Comparison of ENCODE assay signal across 32 cellular contexts in genomic region chr7:98656899-98657298, GRCh38. TPM values are rescaled to one million over a fixed set of nuclear protein-coding genes. Genes with fewer than 3 reads are reported as not detected.
"Had no signal": no experiment of that assay in that cellular context is flagged by ENCODE, and none has a peak within 500 bp of the region (broad histone marks: within the 10 kb centered on the region; RNA-seq: fewer than 3 reads in every experiment).

No MANE protein-coding gene starts in this region.

- ATAC-seq: activated naive CD4-positive, alpha-beta T cell treated with anti-CD3 and anti-CD28 coated beads, Interleukin-2, amount 50 U/mL, for 72 hours; activated naive CD8-positive, alpha-beta T cell treated with anti-CD3 and anti-CD28 coated beads, Interleukin-2, amount 50 U/mL, for 24 hours; activated T-cell treated with anti-CD3 and anti-CD28 coated beads, Interleukin-2, amount 50 U/mL, for 4 hours; activated T-cell treated with anti-CD3 and anti-CD28 coated beads, Interleukin-2, amount 50 U/mL, for 72 hours; activated T-helper 17 cell treated with anti-CD3 and anti-CD28 coated beads, Interleukin-2, amount 50 U/mL, for 72 hours; body of pancreas had no signal

- FAIRE-seq: astrocyte, bronchial epithelial cell had no signal

- H3K36me3 ChIP-seq: adrenal gland, ascending aorta, brain microvascular endothelial cell, breast epithelium, cardiac muscle cell had no signal

- H3K27ac ChIP-seq: adrenal gland, ascending aorta, body of pancreas, brain microvascular endothelial cell, breast epithelium, cardiac muscle cell had no signal

- H3K4me3 ChIP-seq: adrenal gland, ascending aorta, body of pancreas, breast epithelium, cardiac muscle cell had no signal

- H3K4me1 ChIP-seq: adrenal gland, ascending aorta, body of pancreas, breast epithelium had no signal

- DNase-seq: activated effector memory CD4-positive, alpha-beta T cell treated with anti-CD3 and anti-CD28 coated beads, Interleukin-2, amount 50 U/mL, for 16 hours; activated effector memory CD4-positive, alpha-beta T cell treated with Interleukin-2 at 50 U/mL for 16 hours; activated gamma-delta T cell; activated gamma-delta T cell treated with Interleukin-2 at 50 U/mL for 16 hours; activated naive CD4-positive, alpha-beta T cell; activated naive CD4-positive, alpha-beta T cell treated with anti-CD3 and anti-CD28 coated beads for 36 hours; activated naive CD4-positive, alpha-beta T cell treated with anti-CD3 and anti-CD28 coated beads, Interleukin-2, amount 10 ng/mL, durations not matched to agents 7 days and 5 days; activated naive CD4-positive, alpha-beta T cell treated with anti-CD3 and anti-CD28 coated beads, Interleukin-2, amount 50 U/mL, for 16 hours; activated naive CD4-positive, alpha-beta T cell treated with Interleukin-2 at 50 U/mL for 16 hours; activated naive CD8-positive, alpha-beta T cell treated with anti-CD3 and anti-CD28 coated beads for 36 hours; activated naive CD8-positive, alpha-beta T cell treated with anti-CD3 and anti-CD28 coated beads, Interleukin-2, amount 10 ng/mL, durations not matched to agents 7 days and 5 days; activated naive CD8-positive, alpha-beta T cell treated with anti-CD3 and anti-CD28 coated beads, Interleukin-2, amount 50 U/mL, for 24 hours; activated T-cell treated with anti-CD3 and anti-CD28 coated beads, Interleukin-2, amount 50 U/mL, for 24 hours; activated T-cell treated with anti-CD3 and anti-CD28 coated beads, Interleukin-2, amount 50 U/mL, for 4 hours; activated T-cell treated with anti-CD3 and anti-CD28 coated beads, Interleukin-2, amount 50 U/mL, for 48 hours; activated T-cell treated with anti-CD3 and anti-CD28 coated beads, Interleukin-2, amount 50 U/mL, for 72 hours; adrenal gland; amniotic stem cell; amygdala; anterior cingulate cortex; body of pancreas; brain microvascular endothelial cell; caudate nucleus; central memory CD4-positive, alpha-beta T cell; cerebellar nuclear complex had no signal

- H3K9me3 ChIP-seq: adrenal gland, ascending aorta, body of pancreas had no signal

- H3K27me3 ChIP-seq: adrenal gland, ascending aorta, body of pancreas, brain microvascular endothelial cell, breast epithelium, cardiac muscle cell had no signal

RNA-seq across cellular contexts. Expression of gene NPTX2, which starts 39.8 kb away (rescaled TPM):
- total RNA-seq: activated naive CD4-positive, alpha-beta T cell treated with anti-CD3 and anti-CD28 coated beads for 36 hours; activated naive CD4-positive, alpha-beta T cell treated with anti-CD3 and anti-CD28 coated beads, Interleukin-2, amount 50 U/mL, for 72 hours; activated naive CD8-positive, alpha-beta T cell treated with anti-CD3 and anti-CD28 coated beads for 36 hours; activated naive CD8-positive, alpha-beta T cell treated with anti-CD3 and anti-CD28 coated beads, Interleukin-2, amount 10 ng/mL, durations not matched to agents 7 days and 5 days; activated T-helper 17 cell treated with anti-CD3 and anti-CD28 coated beads, Interleukin-2, amount 50 U/mL, for 72 hours; cardiac muscle cell had no signal
- polyA plus RNA-seq: cardiac muscle cell had no signal
